In the genomic region with DNA sequence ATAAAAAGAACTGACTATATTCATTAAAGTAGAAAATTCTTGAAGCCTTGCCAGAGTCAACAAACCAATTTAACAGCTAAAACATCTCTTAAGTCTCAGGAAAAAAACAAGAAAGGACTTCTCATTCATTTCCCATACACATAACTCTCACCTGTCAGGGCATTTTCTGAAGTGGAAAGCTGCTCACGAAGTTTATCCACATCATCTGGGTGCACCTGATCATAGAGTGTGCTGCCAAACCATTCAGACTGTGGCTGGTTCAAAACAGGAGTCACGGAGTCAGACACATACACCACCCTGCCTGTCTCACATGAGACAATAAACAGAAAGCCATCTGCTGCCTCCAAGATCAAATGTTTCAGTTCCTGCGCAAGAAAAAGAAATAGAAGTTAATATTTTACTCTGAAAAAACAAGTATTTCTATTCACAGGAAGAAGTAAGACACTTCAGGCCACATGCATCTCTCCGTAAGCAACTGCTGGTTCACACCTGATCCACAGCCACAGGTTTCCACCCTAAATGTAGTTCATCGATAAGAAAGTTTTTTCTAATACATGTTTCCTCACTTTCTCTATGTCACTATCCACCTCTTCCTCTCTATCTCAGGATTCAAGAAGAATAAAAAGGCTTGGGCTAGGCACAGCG, we compare ENCODE assay signal across 13 cellular contexts. TPM values are rescaled to one million over a fixed set of nuclear protein-coding genes. Genes with fewer than 3 reads are reported as not detected.
DNase-seq lines count a peak whose midpoint lies in the region; ATAC-seq and TF ChIP-seq lines count a peak whose summit lies in the region.
"Had no signal": no experiment of that assay in that cellular context is flagged by ENCODE, and none has a peak within 500 bp of the region (broad histone marks: within the 10 kb centered on the region; RNA-seq: fewer than 3 reads in every experiment).

No MANE protein-coding gene starts in this region.

- no peaks in the 10 kb centered on the region for H3K4me1 ChIP-seq in neural progenitor cell
- H3K4me1 ChIP-seq: ascending aorta, psoas muscle had no signal

- H2AFZ ChIP-seq in neural progenitor cell (replicated peaks) = no peak overlapping the region

- ATAC-seq in GM21423 (IDR thresholded peaks at IDR 0.05; ENCODE audit: unreplicated experiment) (peak; percentile 87), GM21723 (IDR thresholded peaks at IDR 0.05; ENCODE audit: unreplicated experiment) (no peak), HG02588 (IDR thresholded peaks at IDR 0.05; ENCODE audit: unreplicated experiment) (no peak)
- ATAC-seq: psoas muscle had no signal

- H3K27ac Mint-ChIP-seq in neural progenitor cell = no peak overlapping the region

- no peaks in the 10 kb centered on the region for H3K9me3 ChIP-seq in neural progenitor cell (ENCODE audit: low read depth)
- H3K9me3 ChIP-seq: ascending aorta, psoas muscle had no signal

- H3K4me3 ChIP-seq in neural progenitor cell = no peak overlapping the region
- H3K4me3 ChIP-seq: ascending aorta, psoas muscle had no signal

- TF ChIP-seq CTCF in neural progenitor cell (IDR thresholded peaks at IDR 0.05) = no peak

- no peak overlapping the region for H3K4me2 ChIP-seq in neural progenitor cell

- H3K9me3 Mint-ChIP-seq in neural progenitor cell = no peaks in the 10 kb centered on the region

- H3K4me3 Mint-ChIP-seq in neural progenitor cell = no peak overlapping the region

- H3K36me3 Mint-ChIP-seq in neural progenitor cell = peaks cover 16% of the 10 kb centered on the region

- H3K9ac ChIP-seq in neural progenitor cell = no peak overlapping the region

- H3K36me3 ChIP-seq in neural progenitor cell = no peaks in the 10 kb centered on the region

- no peaks in the 10 kb centered on the region for H3F3A ChIP-seq in neural progenitor cell (ENCODE audit: low read depth)

- no peaks in the 10 kb centered on the region for H3K4me1 Mint-ChIP-seq in neural progenitor cell

- no peak overlapping the region for H3K27ac ChIP-seq in neural progenitor cell
- H3K27ac ChIP-seq: ascending aorta, C4-2B, psoas muscle had no signal

- no peaks in the 10 kb centered on the region for H4K20me1 ChIP-seq in neural progenitor cell (ENCODE audit: low read depth)

- H3K27me3 ChIP-seq in neural progenitor cell = no peaks in the 10 kb centered on the region
- H3K27me3 ChIP-seq: ascending aorta had no signal

- H3K27me3 Mint-ChIP-seq in neural progenitor cell (ENCODE audit: insufficient read depth, low read depth) = no peaks in the 10 kb centered on the region

- peak; percentile 41 for DNase-seq in DMS153 treated with DMSO at 0.1 percent for 48 hours (lab: John Stamatoyannopoulos, UW; ENCODE audit: unreplicated experiment)
- peak; percentile 7 for DNase-seq in NCI-H69 (lab: John Stamatoyannopoulos, UW)
- peak; percentile 20 to 67 for DNase-seq in lung microvascular endothelial cell (ENCODE audit: low read depth in 2 of 2)
- DNase-seq in ecto neural progenitor cell (ENCODE audit: low spot score) = no peak
- no peak for DNase-seq in neural progenitor cell (ENCODE audit: low spot score)
- DNase-seq: NCI-H526 treated with DMSO at 0.1 percent for 48 hours, psoas muscle had no signal

- H3K79me2 ChIP-seq in neural progenitor cell (ENCODE audit: low read depth) = no peaks in the 10 kb centered on the region

RNA-seq across cellular contexts. Expression of gene CTSK, which starts 28.2 kb away (rescaled TPM):
- total RNA-seq in lung microvascular endothelial cell (0.60 and 0.65 TPM in 2 replicates), neural progenitor cell (ENCODE audit: low replicate concordance) (3.9 and 6.7 TPM in 2 replicates)

RNA-seq across cellular contexts. Expression of gene ARNT, which starts 40.1 kb away (rescaled TPM):
- 12.9 and 19.0 TPM in 2 replicates for total RNA-seq in lung microvascular endothelial cell
- total RNA-seq in neural progenitor cell (ENCODE audit: low replicate concordance) = 34.9 and 39.0 TPM in 2 replicates

RNA-seq across cellular contexts. Expression of gene CTXND2, which starts 50.7 kb away (rescaled TPM):
- total RNA-seq in lung microvascular endothelial cell = not detected in 2 replicates
- not detected in 2 replicates for total RNA-seq in neural progenitor cell (ENCODE audit: low replicate concordance)
- total RNA-seq: ascending aorta, liver, psoas muscle had no signal

Comparison
In these comparisons a context has a peak if more than half of its experiments do, and no peak if none do; other contexts are left out.
1. DNase-seq: peak in DMS153 treated with DMSO at 0.1 percent for 48 hours (single experiment), NCI-H69 (single experiment) and lung microvascular endothelial cell (2 of 2); none in ecto neural progenitor cell (single experiment) and neural progenitor cell (single experiment).